ENCODE assay signal across 29 cellular contexts in the genomic region with DNA sequence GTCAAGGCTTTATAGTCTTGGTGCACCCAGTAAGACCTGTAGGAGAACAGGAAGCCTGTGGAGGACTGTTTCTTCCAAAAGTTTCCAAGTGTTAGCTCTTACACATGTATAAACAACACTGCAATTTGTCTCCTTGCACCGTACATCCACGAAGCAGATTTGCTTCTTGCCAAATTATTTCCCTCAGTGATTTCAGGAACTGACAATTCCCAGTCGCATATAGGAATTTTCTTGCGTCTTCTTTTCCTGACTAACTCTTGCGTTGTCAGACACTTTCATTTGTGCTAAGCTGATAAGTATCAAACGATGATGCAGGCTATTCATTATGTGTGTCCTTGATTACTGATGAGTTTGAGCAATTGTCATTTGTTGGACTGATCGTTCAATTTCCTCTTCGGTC.
"Had no signal": no experiment of that assay in that cellular context is flagged by ENCODE, and none has a peak within 500 bp of the region (broad histone marks: within the 10 kb centered on the region; RNA-seq: fewer than 3 reads in every experiment).

No MANE protein-coding gene starts in this region.

- H3K27ac Mint-ChIP-seq: immature natural killer cell; neural progenitor cell; progenitor cell of endocrine pancreas; stimulated activated effector memory CD8-positive, alpha-beta T cell treated with anti-CD3 and anti-CD28 coated beads, Interleukin-12 subunit alpha, Interleukin-12 subunit beta, amount 100 ng/mL, for 72 hours had no signal

- H3K27ac ChIP-seq: coronary artery, esophagus muscularis mucosa, gastrocnemius medialis, heart right ventricle, lower lobe of right lung, neural progenitor cell, parathyroid adenoma, right lobe of liver, stomach, thyroid gland had no signal

- H2AFZ ChIP-seq: neural progenitor cell, parathyroid adenoma had no signal

- H3K4me1 ChIP-seq: gastrocnemius medialis, heart right ventricle, parathyroid adenoma had no signal

- FAIRE-seq: endothelial cell of umbilical vein, urothelium cell line had no signal

- H3K36me3 ChIP-seq: esophagus muscularis mucosa, gastrocnemius medialis, heart right ventricle, lower lobe of right lung, neural progenitor cell, right lobe of liver, stomach, thyroid gland had no signal

- H3K9me3 ChIP-seq: esophagus muscularis mucosa, gastrocnemius medialis, heart right ventricle, lower lobe of right lung, mucosa of descending colon, right lobe of liver, stomach, thyroid gland had no signal

- H3K4me3 ChIP-seq: coronary artery, esophagus muscularis mucosa, gastrocnemius medialis, heart right ventricle, lower lobe of right lung, mucosa of descending colon, neural progenitor cell, right lobe of liver, stomach, thyroid gland had no signal

- H3K27me3 ChIP-seq: esophagus muscularis mucosa, gastrocnemius medialis, heart right ventricle, neural progenitor cell, right lobe of liver, stomach, thyroid gland had no signal

- H3K4me3 Mint-ChIP-seq: immature natural killer cell; naive B cell; nephron; neural progenitor cell; stimulated activated effector memory CD8-positive, alpha-beta T cell treated with anti-CD3 and anti-CD28 coated beads, Interleukin-12 subunit alpha, Interleukin-12 subunit beta, amount 100 ng/mL, for 72 hours; type B pancreatic cell had no signal

- ATAC-seq: gastrocnemius medialis; heart right ventricle; left colon; left ventricle myocardium superior; lower lobe of right lung; mucosa of descending colon; right lobe of liver; stimulated activated effector memory CD8-positive, alpha-beta T cell treated with anti-CD3 and anti-CD28 coated beads, Interleukin-12 subunit alpha, Interleukin-12 subunit beta, amount 100 ng/mL, for 72 hours had no signal

- H3K27me3 Mint-ChIP-seq: naive B cell, progenitor cell of endocrine pancreas had no signal

- H3K36me3 Mint-ChIP-seq: immature natural killer cell; stimulated activated effector memory CD8-positive, alpha-beta T cell treated with anti-CD3 and anti-CD28 coated beads, Interleukin-12 subunit alpha, Interleukin-12 subunit beta, amount 100 ng/mL, for 72 hours; type B pancreatic cell had no signal

- H3K9ac ChIP-seq: neural progenitor cell, parathyroid adenoma had no signal

- H3K9me3 Mint-ChIP-seq: immature natural killer cell, naive B cell had no signal

- H3K4me1 Mint-ChIP-seq: immature natural killer cell; stimulated activated effector memory CD8-positive, alpha-beta T cell treated with anti-CD3 and anti-CD28 coated beads, Interleukin-12 subunit alpha, Interleukin-12 subunit beta, amount 100 ng/mL, for 72 hours had no signal

- DNase-seq: effector memory CD4-positive, alpha-beta T cell; gastrocnemius medialis; glutamatergic neuron; heart right ventricle; hypothalamus; immature natural killer cell; islet precursor cell; kidney glomerular epithelial cell; left colon; left ventricle myocardium superior; lower lobe of right lung; mucosa of descending colon; naive B cell; right lobe of liver; stimulated activated CD4-positive, alpha-beta T cell treated with anti-CD3 and anti-CD28 coated beads, Interleukin-2, amount 100 ng/mL, for 24 hours; stimulated activated CD4-positive, alpha-beta T cell treated with anti-CD3 and anti-CD28 coated beads, Interleukin-4, amount 100 ng/mL, for 24 hours; stimulated activated naive CD4-positive, alpha-beta T cell treated with Interleukin-2 at 50 U/mL for 16 hours; stomach; thyroid gland had no signal

- H3K79me2 ChIP-seq: parathyroid adenoma had no signal

- H3K4me2 ChIP-seq: neural progenitor cell had no signal
